In genomic region chr6:130840050-130840449, GRCh38 we compare ENCODE assay signal across 26 cellular contexts. TPM values are rescaled to one million over a fixed set of nuclear protein-coding genes. Genes with fewer than 3 reads are reported as not detected.
A peak's percentile ranks its signal among the peaks of the same experiment; 100 is the strongest.
DNase-seq lines count a peak whose midpoint lies in the region; ATAC-seq, FAIRE-seq and TF ChIP-seq lines count a peak whose summit lies in the region.
"Had no signal": no experiment of that assay in that cellular context is flagged by ENCODE, and none has a peak within 500 bp of the region (broad histone marks: within the 10 kb centered on the region; RNA-seq: fewer than 3 reads in every experiment).

No MANE protein-coding gene starts in this region.

- CTCF ChIA-PET in HepG2 (lab: Yijun Ruan, JAX; ENCODE audit: low intra/inter-chr PET ratio, low total read pairs) = no interaction called here

- H3K36me3 ChIP-seq in HUES64 (ENCODE audit: insufficient read depth, low read length) (no peaks in the 10 kb centered on the region), HepG2 (replicated peaks in 1 of 2; ENCODE audit: control insufficient read depth in 1 of 2, insufficient read depth in 2 of 2, low read length in 2 of 2) (peaks cover 29 to 46% of the 10 kb centered on the region in 2 experiments)

- DNase-seq in NCI-H1417 (lab: John Stamatoyannopoulos, UW) = peak in 2 of 3 experiments; percentile 14 to 57
- DNase-seq in NCI-H1417 treated with DMSO at 0.1 percent for 48 hours (lab: John Stamatoyannopoulos, UW) = no peak
- peak; percentile 4 for DNase-seq in SW480 (ENCODE audit: low spot score)
- DNase-seq in HepG2 (ENCODE audit: low spot score) = no peak
- no peak for DNase-seq in GM19240 (ENCODE audit: insufficient read length, low spot score)
- no peak for DNase-seq in activated T-helper 2 cell treated with anti-CD3 and anti-CD28 coated beads, Interferon-gamma antibody, Interleukin-2, Interleukin-4, amounts not matched to agents 10 μg/mL and 5 μg/mL and 100 μg/mL, durations not matched to agents 14 hours and 24 hours and 36 hours (ENCODE audit: low spot score)
- DNase-seq: 8988T; CD4-positive, alpha-beta memory T cell; H9; HFFc6; KG1; NCI-H1092 treated with DMSO at 0.1 percent for 48 hours; NCI-H187 treated with DMSO at 0.1 percent for 48 hours; NCI-H2171; NCI-H345; NCI-H524 treated with DMSO at 0.1 percent for 48 hours; PC-3; SHP77; SW 1271 had no signal

- H3K4me3 Mint-ChIP-seq in activated T-helper 2 cell treated with anti-CD3 and anti-CD28 coated beads, Interferon-gamma antibody, Interleukin-2, Interleukin-4, amounts not matched to agents 10 μg/mL and 5 μg/mL and 100 μg/mL, durations not matched to agents 14 hours and 24 hours and 36 hours (ENCODE audit: low read depth) = no peak overlapping the region
- H3K4me3 Mint-ChIP-seq: CD4-positive, alpha-beta memory T cell; H9; HFFc6 had no signal

- BruUV-seq in HepG2 (replicated peaks; lab: Mats Ljungman, UMichigan) = no TSS peak

- H3K4me1 Mint-ChIP-seq in activated T-helper 2 cell treated with anti-CD3 and anti-CD28 coated beads, Interferon-gamma antibody, Interleukin-2, Interleukin-4, amounts not matched to agents 10 μg/mL and 5 μg/mL and 100 μg/mL, durations not matched to agents 14 hours and 24 hours and 36 hours (ENCODE audit: low read depth) = no peaks in the 10 kb centered on the region

- H3K9me3 Mint-ChIP-seq in activated T-helper 2 cell treated with anti-CD3 and anti-CD28 coated beads, Interferon-gamma antibody, Interleukin-2, Interleukin-4, amounts not matched to agents 10 μg/mL and 5 μg/mL and 100 μg/mL, durations not matched to agents 14 hours and 24 hours and 36 hours = no peaks in the 10 kb centered on the region
- H3K9me3 Mint-ChIP-seq: CD4-positive, alpha-beta memory T cell; H9; HFFc6 had no signal

- FAIRE-seq in HepG2 (lab: Jason Lieb, UNC) = no peak
- FAIRE-seq: G401.6, GM12892 had no signal

- H3K9me3 ChIP-seq in HUES64 (ENCODE audit: insufficient read depth, low read depth, low read length) = no peaks in the 10 kb centered on the region
- no peaks in the 10 kb centered on the region for H3K9me3 ChIP-seq in HepG2 (ENCODE audit: low read length)
- H3K9me3 ChIP-seq: BLaER1 treated with 17β-estradiol and CSF1 and Interleukin-3, amounts not matched to agents 10 nM and 100 nM had no signal

- intact Hi-C loops in HepG2 (cut with micrococcal nuclease; ENCODE audit: unreplicated experiment) = loop anchor here (10.0 kb wide), 1 partner anchor 545 kb away; no protein-coding TSS in a partner anchor
- intact Hi-C loops in activated T-helper 2 cell treated with anti-CD3 and anti-CD28 coated beads, Interferon-gamma antibody, Interleukin-2, Interleukin-4, amounts not matched to agents 10 μg/mL and 5 μg/mL and 100 μg/mL, durations not matched to agents 14 hours and 24 hours and 36 hours (cut with micrococcal nuclease) = loop anchor here (10.0 kb wide), 1 partner anchor 805 kb away; no protein-coding TSS in a partner anchor

- no peak overlapping the region for H2AFZ ChIP-seq in HepG2 (ENCODE audit: low read length)

- peaks cover 33% of the 10 kb centered on the region for H3K4me1 ChIP-seq in HUES64 (ENCODE audit: insufficient read depth, low read length)
- H3K4me1 ChIP-seq in HepG2 (ENCODE audit: insufficient read depth, low read length) = peaks cover 27% of the 10 kb centered on the region

- no peak overlapping the region for H3K27ac Mint-ChIP-seq in activated T-helper 2 cell treated with anti-CD3 and anti-CD28 coated beads, Interferon-gamma antibody, Interleukin-2, Interleukin-4, amounts not matched to agents 10 μg/mL and 5 μg/mL and 100 μg/mL, durations not matched to agents 14 hours and 24 hours and 36 hours
- H3K27ac Mint-ChIP-seq: CD4-positive, alpha-beta memory T cell; HFFc6 had no signal

- TF ChIP-seq EP300 in HepG2 (IDR thresholded peaks at IDR 0.05; ENCODE audit: low read depth in 2 of 2, low read length in 2 of 2) = no peak
- TF ChIP-seq EP300 in HepG2 (CRISPR knock-in tag; IDR thresholded peaks at IDR 0.05; ENCODE audit: borderline replicate concordance) = no peak

- H3K27me3 ChIP-seq in HUES64 (ENCODE audit: insufficient read depth, low read length) = no peaks in the 10 kb centered on the region
- H3K27me3 ChIP-seq in HepG2 (ENCODE audit: control insufficient read depth in 1 of 2, insufficient read depth in 2 of 2, low read length in 2 of 2) = no peaks in the 10 kb centered on the region
- H3K27me3 ChIP-seq: BLaER1 treated with 17β-estradiol and CSF1 and Interleukin-3, amounts not matched to agents 10 nM and 100 nM had no signal

- no peaks in the 10 kb centered on the region for H3K79me2 ChIP-seq in HepG2 (ENCODE audit: insufficient read depth, low read length)

- H3K4me2 ChIP-seq in HepG2 (ENCODE audit: low read depth, low read length) = no peak overlapping the region
- H3K4me2 ChIP-seq: BLaER1 treated with 17β-estradiol and CSF1 and Interleukin-3, amounts not matched to agents 10 nM and 100 nM had no signal

- 94% methylated on average over 2 of the region's 2 CpGs for WGBS in HUES64
- 97% methylated on average over 2 of the region's 2 CpGs for WGBS in HepG2 (ENCODE audit: low lambda C conversion rate)

- H4K20me1 ChIP-seq in HepG2 (ENCODE audit: insufficient read depth, low read length) = no peaks in the 10 kb centered on the region
- H4K20me1 ChIP-seq: BLaER1 treated with 17β-estradiol and CSF1 and Interleukin-3, amounts not matched to agents 10 nM and 100 nM had no signal

- TF ChIP-seq CTCF in HepG2 (CRISPR knock-in tag; IDR thresholded peaks at IDR 0.05) = no peak

- no peak for ATAC-seq in HepG2
- no peak for ATAC-seq in GM18909 (IDR thresholded peaks at IDR 0.05; ENCODE audit: poor library complexity, unreplicated experiment)
- ATAC-seq: PC-3 had no signal

- no peak for TF ChIP-seq RAD21 in HepG2 (CRISPR knock-in tag; IDR thresholded peaks at IDR 0.05)

- H3K27me3 Mint-ChIP-seq in activated T-helper 2 cell treated with anti-CD3 and anti-CD28 coated beads, Interferon-gamma antibody, Interleukin-2, Interleukin-4, amounts not matched to agents 10 μg/mL and 5 μg/mL and 100 μg/mL, durations not matched to agents 14 hours and 24 hours and 36 hours (ENCODE audit: low read depth) = no peaks in the 10 kb centered on the region
- H3K27me3 Mint-ChIP-seq: CD4-positive, alpha-beta memory T cell had no signal

- POLR2A ChIA-PET in HepG2 (lab: Yijun Ruan, JAX) = interaction anchor here (0.9 to 1.0 kb wide), 2 partner anchors 8 to 13 kb away, joined by 3 to 4 read pairs; partner anchors contain the start of gene SMLR1

- in situ Hi-C loops in HepG2 (cut with HindIII; ENCODE audit: extremely low pct_ligation_motif_present, low pct_unique_long_range_greater_than_20kb) = loop anchor here (5.0 to 10.0 kb wide), 2 partner anchors 475 to 518 kb away; partner anchors contain the start of gene TMEM200A

- H3K4me3 ChIP-seq in HUES64 (ENCODE audit: low read length) = no peak overlapping the region
- no peak overlapping the region for H3K4me3 ChIP-seq in HepG2 (replicated peaks in 1 of 3; ENCODE audit: insufficient read depth in 1 of 3, low read depth in 2 of 3, low read length in 3 of 3)
- H3K4me3 ChIP-seq: BLaER1 treated with 17β-estradiol and CSF1 and Interleukin-3, amounts not matched to agents 10 nM and 100 nM had no signal

- no peak for TF ChIP-seq POLR2A in HepG2 (IDR thresholded peaks at IDR 0.05; ENCODE audit: insufficient read depth in 1 of 2, low read depth in 2 of 2, low read length in 2 of 2)

- H3K36me3 Mint-ChIP-seq in activated T-helper 2 cell treated with anti-CD3 and anti-CD28 coated beads, Interferon-gamma antibody, Interleukin-2, Interleukin-4, amounts not matched to agents 10 μg/mL and 5 μg/mL and 100 μg/mL, durations not matched to agents 14 hours and 24 hours and 36 hours (ENCODE audit: low read depth) = no peaks in the 10 kb centered on the region
- H3K36me3 Mint-ChIP-seq: CD4-positive, alpha-beta memory T cell had no signal

- H3K9ac ChIP-seq in HUES64 (ENCODE audit: low read depth, low read length) = no peak overlapping the region
- no peak overlapping the region for H3K9ac ChIP-seq in HepG2 (ENCODE audit: insufficient read depth, low read depth, low read length)
- H3K9ac ChIP-seq: BLaER1 treated with 17β-estradiol and CSF1 and Interleukin-3, amounts not matched to agents 10 nM and 100 nM had no signal

- H3K27ac ChIP-seq in HUES64 (ENCODE audit: low read depth, low read length) (peak overlapping the region; percentile 37; the same call in 1 of the 2 replicates), HepG2 (ENCODE audit: extremely low read length, insufficient read depth, low read length) (no peak overlapping the region)
- H3K27ac ChIP-seq: BLaER1 treated with 17β-estradiol and CSF1 and Interleukin-3, amounts not matched to agents 10 nM and 100 nM had no signal

TF ChIP-seq in HepG2, 621 proteins besides CTCF, POLR2A, EP300 and RAD21 (continues in another document):
- TF ChIP-seq PHF21A (CRISPR knock-in tag; IDR thresholded peaks at IDR 0.05) = no peak
- no peak for TF ChIP-seq ZNF766 (CRISPR knock-in tag; IDR thresholded peaks at IDR 0.05; ENCODE audit: borderline replicate concordance)

RNA-seq across cellular contexts. Expression of gene SMLR1, which starts 12.8 kb away (rescaled TPM):
- polyA plus RNA-seq in HUES64 (2013, experiment 1 of 2) = not detected
- not detected for polyA plus RNA-seq in HUES64 (2013, experiment 2 of 2)
- 97.8 and 104 TPM in 2 replicates for total RNA-seq in HepG2 (2016; rRNA removed; fragmentation: Illumina TruSeq; extraction: Trizol)
- total RNA-seq in HepG2 (2016; cell fraction: cytosol; rRNA removed; fragmentation: Illumina TruSeq; extraction: Trizol; ENCODE audit: low read depth) = 41.9 and 46.7 TPM in 2 replicates
- 92.4 and 106 TPM in 2 replicates for total RNA-seq in HepG2 (2016; cell fraction: insoluble cytoplasmic fraction; rRNA removed; fragmentation: Illumina TruSeq; extraction: Trizol)
- total RNA-seq in HepG2 (2016; cell fraction: membrane; rRNA removed; fragmentation: Illumina TruSeq; extraction: Trizol) = 60.2 and 61.3 TPM in 2 replicates
- 91.8 and 97.0 TPM in 2 replicates for total RNA-seq in HepG2 (2016; cell fraction: nucleus; rRNA removed; fragmentation: Illumina TruSeq; extraction: Trizol)
- 37.9 and 41.8 TPM in 2 replicates for polyA plus RNA-seq in HepG2 (2011; rRNA removed)
- 28.9 and 39.2 TPM in 2 replicates for polyA plus RNA-seq in HepG2 (2011; cell fraction: cytosol; rRNA removed)
- 42.3 and 58.0 TPM in 2 replicates for polyA plus RNA-seq in HepG2 (2011; cell fraction: nucleus; rRNA removed)
- 67.5 and 98.6 TPM in 2 replicates for polyA plus RNA-seq in HepG2 (2012)
- 32.8 and 42.1 TPM in 2 replicates for polyA plus RNA-seq in HepG2 (2016; cell fraction: cytosol; fragmentation: Illumina TruSeq; extraction: Trizol; ENCODE audit: low read depth)
- 87.1 and 90.1 TPM in 2 replicates for polyA plus RNA-seq in HepG2 (2016; cell fraction: insoluble cytoplasmic fraction; fragmentation: Illumina TruSeq; extraction: Trizol; ENCODE audit: low read depth)
- polyA plus RNA-seq in HepG2 (2016; cell fraction: membrane; fragmentation: Illumina TruSeq; extraction: Trizol; ENCODE audit: low read depth) = 46.2 and 48.8 TPM in 2 replicates
- 109 and 122 TPM in 2 replicates for polyA plus RNA-seq in HepG2 (2016; cell fraction: nucleus; fragmentation: Illumina TruSeq; extraction: Trizol; ENCODE audit: insufficient read depth, low read depth)
- 57.4 TPM in 1 of 2 replicates, not detected in the other for polyA minus RNA-seq in HepG2 (2011; rRNA and poly(A)+ RNA removed; ENCODE audit: low replicate concordance)
- polyA minus RNA-seq in HepG2 (2011; cell fraction: cytosol; rRNA and poly(A)+ RNA removed) = 15.2 and 17.4 TPM in 2 replicates
- polyA minus RNA-seq in HepG2 (2011; cell fraction: nucleus; rRNA and poly(A)+ RNA removed) = 124 and 145 TPM in 2 replicates
- not detected in 2 replicates for total RNA-seq in activated T-helper 2 cell treated with anti-CD3 and anti-CD28 coated beads, Interferon-gamma antibody, Interleukin-2, Interleukin-4, amounts not matched to agents 10 μg/mL and 5 μg/mL and 100 μg/mL, durations not matched to agents 14 hours and 24 hours and 36 hours
- total RNA-seq: CD4-positive, alpha-beta memory T cell; Daoy; H9; HFFc6; PC-3; RPMI7951 had no signal
- polyA plus RNA-seq: CD4-positive, alpha-beta memory T cell had no signal

Comparison
In these comparisons a context has a peak if more than half of its experiments do, and no peak if none do; other contexts are left out.
1. DNase-seq: peak in NCI-H1417 (2 of 3) and SW480 (single experiment); none in NCI-H1417 treated with DMSO at 0.1 percent for 48 hours (single experiment), HepG2 (single experiment), GM19240 (single experiment) and activated T-helper 2 cell treated with anti-CD3 and anti-CD28 coated beads, Interferon-gamma antibody, Interleukin-2, Interleukin-4, amounts not matched to agents 10 μg/mL and 5 μg/mL and 100 μg/mL, durations not matched to agents 14 hours and 24 hours and 36 hours (single experiment).
2. RNA of gene SMLR1, which starts 12.8 kb away (total RNA-seq): 41.9 to 106 TPM in HepG2; not detected in activated T-helper 2 cell treated with anti-CD3 and anti-CD28 coated beads, Interferon-gamma antibody, Interleukin-2, Interleukin-4, amounts not matched to agents 10 μg/mL and 5 μg/mL and 100 μg/mL, durations not matched to agents 14 hours and 24 hours and 36 hours; every median in the first group is over 10 times any median in the second.